Comparison of ENCODE assay signal across 24 cellular contexts in genomic region chr2:26574066-26574899, GRCh38.
"Had no signal": no experiment of that assay in that cellular context is flagged by ENCODE, and none has a peak within 500 bp of the region (broad histone marks: within the 10 kb centered on the region; RNA-seq: fewer than 3 reads in every experiment).

No MANE protein-coding gene starts in this region.

- H3K4me3 ChIP-seq: esophagus squamous epithelium, left ventricle myocardium inferior, lung, pancreas, psoas muscle, transverse colon had no signal

- H3K36me3 Mint-ChIP-seq: activated CD8-positive, alpha-beta memory T cell treated with anti-CD3 and anti-CD28 coated beads, Interleukin-2, amount 10 ng/mL, durations not matched to agents 7 days and 5 days; activated naive CD8-positive, alpha-beta T cell treated with anti-CD3 and anti-CD28 coated beads for 36 hours had no signal

- H3K4me1 Mint-ChIP-seq: activated CD4-positive, alpha-beta T cell treated with anti-CD3 and anti-CD28 coated beads for 36 hours; nephron had no signal

- H3K9me3 ChIP-seq: esophagus squamous epithelium, left ventricle myocardium inferior, pancreas, psoas muscle, transverse colon had no signal

- ATAC-seq: activated CD4-positive, alpha-beta T cell treated with anti-CD3 and anti-CD28 coated beads for 36 hours; activated CD8-positive, alpha-beta memory T cell treated with anti-CD3 and anti-CD28 coated beads, Interleukin-2, amount 10 ng/mL, durations not matched to agents 7 days and 5 days; activated CD8-positive, alpha-beta T cell treated with anti-CD3 and anti-CD28 coated beads, Interleukin-2, amount 10 ng/mL, durations not matched to agents 7 days and 5 days; activated T-cell treated with anti-CD3 and anti-CD28 coated beads, Interleukin-2, amount 50 U/mL, for 72 hours; pancreas; psoas muscle had no signal

- H3K9me3 Mint-ChIP-seq: activated naive CD8-positive, alpha-beta T cell treated with anti-CD3 and anti-CD28 coated beads for 36 hours; activated T-cell treated with anti-CD3 and anti-CD28 coated beads, Interleukin-2, amount 50 U/mL, for 72 hours; nephron had no signal

- DNase-seq: activated CD4-positive, alpha-beta T cell treated with anti-CD3 and anti-CD28 coated beads for 36 hours; activated CD4-positive, CD25-positive, alpha-beta regulatory T cell; activated CD8-positive, alpha-beta memory T cell treated with anti-CD3 and anti-CD28 coated beads, Interleukin-2, amount 10 ng/mL, durations not matched to agents 7 days and 5 days; activated CD8-positive, alpha-beta T cell treated with anti-CD3 and anti-CD28 coated beads, Interleukin-2, amount 10 ng/mL, durations not matched to agents 7 days and 5 days; activated naive CD4-positive, alpha-beta T cell; activated naive CD8-positive, alpha-beta T cell treated with anti-CD3 and anti-CD28 coated beads for 36 hours; activated T-cell treated with anti-CD3 and anti-CD28 coated beads for 4 hours; activated T-cell treated with anti-CD3 and anti-CD28 coated beads, Interleukin-2, amount 50 U/mL, for 72 hours; brain microvascular endothelial cell; caudate nucleus; dermis blood vessel endothelial cell; effector CD4-positive, alpha-beta T cell; esophagus squamous epithelium; foreskin melanocyte; left ventricle myocardium inferior; stimulated activated CD4-positive, alpha-beta T cell treated with anti-CD3 and anti-CD28 coated beads, Interleukin-2, amount 100 ng/mL, for 48 hours; stimulated activated naive CD4-positive, alpha-beta T cell treated with Interleukin-2 at 50 U/mL for 16 hours; T-helper 1 cell; transverse colon had no signal

- H3K4me1 ChIP-seq: left ventricle myocardium inferior, pancreas, psoas muscle, transverse colon had no signal

- H3K27ac Mint-ChIP-seq: activated CD4-positive, alpha-beta T cell treated with anti-CD3 and anti-CD28 coated beads for 36 hours; activated CD8-positive, alpha-beta memory T cell treated with anti-CD3 and anti-CD28 coated beads, Interleukin-2, amount 10 ng/mL, durations not matched to agents 7 days and 5 days; activated CD8-positive, alpha-beta T cell treated with anti-CD3 and anti-CD28 coated beads, Interleukin-2, amount 10 ng/mL, durations not matched to agents 7 days and 5 days; activated naive CD8-positive, alpha-beta T cell treated with anti-CD3 and anti-CD28 coated beads for 36 hours; activated T-cell treated with anti-CD3 and anti-CD28 coated beads, Interleukin-2, amount 50 U/mL, for 72 hours; nephron had no signal

- H3K27ac ChIP-seq: brain microvascular endothelial cell, epithelial cell of prostate, esophagus squamous epithelium, left ventricle myocardium inferior, pancreas, psoas muscle, transverse colon had no signal

- H3K36me3 ChIP-seq: brain microvascular endothelial cell, esophagus squamous epithelium, left ventricle myocardium inferior, pancreas, transverse colon had no signal

- H3K4me3 Mint-ChIP-seq: activated CD4-positive, alpha-beta T cell treated with anti-CD3 and anti-CD28 coated beads for 36 hours; activated CD8-positive, alpha-beta memory T cell treated with anti-CD3 and anti-CD28 coated beads, Interleukin-2, amount 10 ng/mL, durations not matched to agents 7 days and 5 days; activated CD8-positive, alpha-beta T cell treated with anti-CD3 and anti-CD28 coated beads, Interleukin-2, amount 10 ng/mL, durations not matched to agents 7 days and 5 days; activated naive CD8-positive, alpha-beta T cell treated with anti-CD3 and anti-CD28 coated beads for 36 hours; activated T-cell treated with anti-CD3 and anti-CD28 coated beads, Interleukin-2, amount 50 U/mL, for 72 hours; nephron had no signal

- H3K27me3 ChIP-seq: pancreas, transverse colon had no signal
